17 cellular contexts compared by ENCODE assay signal in the genomic region with DNA sequence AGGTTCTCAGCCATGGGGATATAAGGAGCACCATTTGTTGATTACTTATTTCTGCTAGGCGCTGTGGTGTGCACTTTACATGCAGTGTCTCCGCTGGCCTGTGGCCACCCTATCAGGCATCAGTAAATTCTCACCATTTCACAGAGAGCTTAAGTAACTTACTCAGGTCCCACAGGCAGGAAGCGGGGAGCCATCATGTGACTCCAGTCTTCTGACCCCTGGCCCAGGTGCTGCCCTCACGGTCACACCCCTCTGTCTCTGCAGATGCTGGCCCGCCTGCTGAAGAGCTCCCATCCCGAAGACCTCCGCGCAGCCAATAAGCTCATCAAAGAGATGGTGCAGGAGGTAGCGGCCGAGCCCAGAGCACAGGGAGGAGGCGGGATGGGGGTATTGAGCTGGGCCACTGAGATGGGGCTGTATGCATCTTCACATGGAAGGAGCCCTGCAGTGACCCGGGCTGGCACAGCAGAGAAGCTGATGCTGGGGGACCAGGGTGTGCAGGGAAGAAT. TPM values are rescaled to one million over a fixed set of nuclear protein-coding genes. Genes with fewer than 3 reads are reported as not detected.
DNase-seq lines count a peak whose midpoint lies in the region; ATAC-seq and TF ChIP-seq lines count a peak whose summit lies in the region.
"Had no signal": no experiment of that assay in that cellular context is flagged by ENCODE, and none has a peak within 500 bp of the region (broad histone marks: within the 10 kb centered on the region; RNA-seq: fewer than 3 reads in every experiment).

No MANE protein-coding gene starts in this region.

- TF ChIP-seq CTCF in CD14-positive monocyte (IDR thresholded peaks at IDR 0.05) = no peak
- TF ChIP-seq CTCF in RWPE1 (conservative IDR thresholded peaks at IDR 0.05; ENCODE audit: low read depth) = no peak
- no peak for TF ChIP-seq CTCF in natural killer cell (IDR thresholded peaks at IDR 0.05)
- no peak for TF ChIP-seq CTCF in coronary artery (IDR thresholded peaks at IDR 0.05)

- H3K4me2 ChIP-seq in neuronal stem cell (ENCODE audit: insufficient read depth, low read length, poor library complexity, severe bottlenecking) = no peak overlapping the region
- H3K4me2 ChIP-seq: A549 had no signal

- no peak overlapping the region for H4K91ac ChIP-seq in neuronal stem cell (ENCODE audit: low read depth, low read length, poor library complexity)

- H3K14ac ChIP-seq in neuronal stem cell (ENCODE audit: low read length) = peak overlapping the region; percentile 21

- H3K27me3 Mint-ChIP-seq in CD14-positive monocyte (ENCODE audit: low read depth in 3 of 3) = peaks cover 0 to 1% (median 0%) of the 10 kb centered on the region in 3 donors
- H3K27me3 Mint-ChIP-seq in natural killer cell (ENCODE audit: low read depth in 2 of 2) = no peaks in the 10 kb centered on the region
- H3K27me3 Mint-ChIP-seq: CD4-positive, alpha-beta memory T cell had no signal

- no peak overlapping the region for H2AFZ ChIP-seq in neuronal stem cell (ENCODE audit: low read length)

- no peak for ATAC-seq in natural killer cell
- ATAC-seq: A549, GM12878 had no signal

- no peak overlapping the region for H2BK15ac ChIP-seq in neuronal stem cell (ENCODE audit: low read length)

- no peak overlapping the region for H3K18ac ChIP-seq in neuronal stem cell (ENCODE audit: low read length)

- no peaks in the 10 kb centered on the region for H3K9me3 Mint-ChIP-seq in CD14-positive monocyte
- H3K9me3 Mint-ChIP-seq in natural killer cell = no peaks in the 10 kb centered on the region
- H3K9me3 Mint-ChIP-seq: CD4-positive, alpha-beta memory T cell; H9 had no signal

- H3K27ac Mint-ChIP-seq in CD14-positive monocyte (no peak overlapping the region), natural killer cell (no peak overlapping the region)

- peaks cover 13% of the 10 kb centered on the region for H3K4me1 Mint-ChIP-seq in CD14-positive monocyte
- peaks cover 11 to 31% of the 10 kb centered on the region in 2 donors for H3K4me1 Mint-ChIP-seq in natural killer cell

- no peak overlapping the region for H4K8ac ChIP-seq in neuronal stem cell (ENCODE audit: low read depth, low read length)

- no peak overlapping the region for H3K4me3 Mint-ChIP-seq in CD14-positive monocyte
- H3K4me3 Mint-ChIP-seq in natural killer cell = no peak overlapping the region
- H3K4me3 Mint-ChIP-seq: CD4-positive, alpha-beta memory T cell; H9 had no signal

- H3K23ac ChIP-seq in neuronal stem cell (ENCODE audit: low read depth, low read length, poor library complexity) = no peak overlapping the region

- H2BK5ac ChIP-seq in neuronal stem cell (ENCODE audit: low read length) = no peak overlapping the region

- H3K79me1 ChIP-seq in neuronal stem cell (ENCODE audit: low read depth, low read length) = no peaks in the 10 kb centered on the region

- DNase-seq in CD14-positive monocyte (ENCODE audit: low spot score) (peak; percentile 38), RWPE1 (ENCODE audit: low spot score) (no peak), neuronal stem cell (ENCODE audit: low spot score) (no peak), natural killer cell (no peak), NCI-H1930 (lab: John Stamatoyannopoulos, UW) (no peak), GM19240 (ENCODE audit: insufficient read length, low spot score) (no peak), coronary artery (ENCODE audit: low spot score) (no peak)
- DNase-seq: C1 segment of cervical spinal cord, DMS79, GOT3, H9 had no signal

- no CpG with 5 or more reads among the region's 12 CpGs for WGBS in neuronal stem cell (ENCODE audit: extremely low coverage in 2 of 2, insufficient read length in 2 of 2, insufficient replicate concordance in 1 of 2), 2 donors

- H3K4me1 ChIP-seq in neuronal stem cell (ENCODE audit: control insufficient read depth in 2 of 2, insufficient read depth in 1 of 2, low read depth in 1 of 2, low read length in 2 of 2) = peaks cover 5 to 7% of the 10 kb centered on the region in 2 donors
- H3K4me1 ChIP-seq: A549 had no signal

- H3K9me3 ChIP-seq in neuronal stem cell (replicated peaks in 1 of 2; ENCODE audit: control insufficient read depth in 2 of 2, insufficient read depth in 1 of 2, low read depth in 1 of 2, low read length in 2 of 2) = no peaks in the 10 kb centered on the region
- H3K9me3 ChIP-seq: A549 had no signal

- H3K4ac ChIP-seq in neuronal stem cell (ENCODE audit: low read length) = no peak overlapping the region

- H3K36me3 ChIP-seq in neuronal stem cell (replicated peaks in 1 of 2; ENCODE audit: control insufficient read depth in 2 of 2, insufficient read depth in 2 of 2, low read length in 2 of 2) = peaks cover 42 to 94% of the 10 kb centered on the region in 2 donors

- H2AK5ac ChIP-seq in neuronal stem cell (ENCODE audit: low read depth, low read length) = no peak overlapping the region

- H3K4me3 ChIP-seq in neuronal stem cell (ENCODE audit: low read length in 2 of 2) (peak overlapping the region in 1 of 2 donors; percentile 11), coronary artery (no peak overlapping the region)
- H3K4me3 ChIP-seq: A549, GM12878 had no signal

- CTCF ChIA-PET in RWPE1 (lab: Yijun Ruan, JAX) = interaction anchor here (0.5 to 0.6 kb wide), 2 partner anchors 27 to 1875 kb away, joined by 3 read pairs; no protein-coding TSS in a partner anchor

- H3K27ac ChIP-seq in RWPE1 = peak overlapping the region; percentile 76; the same call in 1 of the 2 replicates
- H3K27ac ChIP-seq in neuronal stem cell (replicated peaks; ENCODE audit: low read length) = no peak overlapping the region
- no peak overlapping the region for H3K27ac ChIP-seq in coronary artery
- H3K27ac ChIP-seq: A549 had no signal

- no peak overlapping the region for H2BK120ac ChIP-seq in neuronal stem cell (ENCODE audit: low read depth, low read length)

- no peak overlapping the region for H2BK12ac ChIP-seq in neuronal stem cell (ENCODE audit: low read length)

- no peaks in the 10 kb centered on the region for H3K27me3 ChIP-seq in neuronal stem cell (ENCODE audit: control insufficient read depth in 3 of 3, insufficient read depth in 3 of 3, low read depth in 1 of 3, low read length in 3 of 3)

- POLR2A ChIA-PET in RWPE1 (lab: Yijun Ruan, JAX; ENCODE audit: low non-redundant PET) = interaction anchor here (0.5 to 0.6 kb wide), 2 partner anchors 9 to 55 kb away, joined by 3 to 4 read pairs; no protein-coding TSS in a partner anchor

- intact Hi-C loops in CD14-positive monocyte (cut with micrococcal nuclease) (no loop called here), natural killer cell (cut with micrococcal nuclease) (no loop called here)

- peak overlapping the region; percentile 44 for H3K9ac ChIP-seq in neuronal stem cell (ENCODE audit: low read depth, low read length, poor library complexity)

- H3K36me3 Mint-ChIP-seq in CD14-positive monocyte (peaks cover 72 to 93% of the 10 kb centered on the region in 2 donors), natural killer cell (no peaks in the 10 kb centered on the region)

RNA-seq across cellular contexts. Expression of gene GGA1, which starts 12.8 kb away (rescaled TPM):
- polyA plus RNA-seq in CD14-positive monocyte = 10 to 100 TPM; 19.8 to 24.8 TPM
- 32.1 TPM for polyA plus RNA-seq in neuronal stem cell (2013, experiment 1 of 2)
- polyA plus RNA-seq in neuronal stem cell (2013, experiment 2 of 2) = 31.4 TPM
- 10 to 100 TPM; 69.3 to 87.8 (median 80.2) TPM for total RNA-seq in natural killer cell

RNA-seq across cellular contexts. Expression of gene SH3BP1, which starts 18.1 kb away (rescaled TPM):
- polyA plus RNA-seq in CD14-positive monocyte = 10 to 100 TPM; 20.0 TPM
- polyA plus RNA-seq in neuronal stem cell (2013, experiment 1 of 2) = 14.6 TPM
- polyA plus RNA-seq in neuronal stem cell (2013, experiment 2 of 2) = 14.3 TPM
- total RNA-seq in natural killer cell = 100 to 1,000 TPM; 163 to 189 (median 163) TPM

RNA-seq across cellular contexts. Expression of gene PDXP, which starts 37.1 kb away (rescaled TPM):
- 1 to 10 TPM; 1.0 to 4.3 TPM for polyA plus RNA-seq in CD14-positive monocyte
- polyA plus RNA-seq in neuronal stem cell (2013, experiment 1 of 2) = 46.4 TPM
- polyA plus RNA-seq in neuronal stem cell (2013, experiment 2 of 2) = 44.0 TPM
- 10 to 100 TPM in 2 of 3 donors, 1 to 10 TPM in 1; 8.3 to 14.2 (median 13.4) TPM for total RNA-seq in natural killer cell

RNA-seq across cellular contexts. Expression of gene LGALS2, which starts 41.5 kb away (rescaled TPM):
- 100 to 1,000 TPM; 654 to 878 TPM for polyA plus RNA-seq in CD14-positive monocyte
- not detected for polyA plus RNA-seq in neuronal stem cell (2013, experiment 1 of 2)
- polyA plus RNA-seq in neuronal stem cell (2013, experiment 2 of 2) = not detected
- total RNA-seq in natural killer cell = 1 to 10 TPM; 1.4 to 3.4 (median 2.6) TPM
- total RNA-seq: G401, H9, HT1080 had no signal
- polyA plus RNA-seq: AG04450; CD4-positive, alpha-beta memory T cell had no signal

RNA-seq across cellular contexts. Expression of gene LGALS1, which starts 54.0 kb away (rescaled TPM):
- 1,000 to 10,000 TPM; 1,719 to 1,844 TPM for polyA plus RNA-seq in CD14-positive monocyte
- 41.9 TPM for polyA plus RNA-seq in neuronal stem cell (2013, experiment 1 of 2)
- 44.2 TPM for polyA plus RNA-seq in neuronal stem cell (2013, experiment 2 of 2)
- total RNA-seq in natural killer cell = 100 to 1,000 TPM; 195 to 218 (median 214) TPM
